ENCODE assay signal across 8 cellular contexts in the genomic region with DNA sequence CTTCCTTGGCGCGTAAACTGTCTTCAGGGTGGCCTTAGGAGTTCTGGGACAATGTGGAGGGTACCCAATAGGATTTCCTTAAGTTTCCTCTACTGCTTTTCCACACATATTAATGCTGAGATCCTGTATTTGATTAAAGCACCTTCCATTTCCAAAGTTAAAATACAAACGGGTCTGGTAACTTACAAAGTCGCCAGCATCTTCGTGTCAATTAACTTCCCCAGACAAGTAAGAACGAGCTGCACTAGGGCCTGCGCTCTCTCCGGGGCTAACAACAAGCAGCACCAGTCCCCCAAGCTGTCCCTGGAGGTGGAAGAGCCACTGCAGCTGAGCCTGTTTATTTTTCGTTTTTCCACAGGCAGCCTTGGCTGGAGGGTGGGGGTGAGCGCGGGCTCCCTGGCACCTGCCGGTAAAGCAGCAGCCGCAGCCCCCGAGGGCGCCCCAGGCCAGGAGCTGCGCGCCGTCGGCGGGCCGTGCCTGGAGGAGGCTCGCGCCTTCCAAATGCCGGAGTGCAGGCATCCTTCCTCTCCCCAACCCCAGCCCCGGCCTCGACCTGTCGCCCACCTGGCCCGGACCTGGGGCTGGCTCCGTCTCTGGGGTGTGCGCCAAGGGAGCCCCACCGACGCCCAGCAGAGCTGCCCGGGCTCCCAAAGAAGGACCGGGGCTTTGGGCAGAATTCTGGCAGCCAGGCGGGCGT.
DNase-seq lines count a peak whose midpoint lies in the region; ATAC-seq and TF ChIP-seq lines count a peak whose summit lies in the region.

No MANE protein-coding gene starts in this region.

- in situ Hi-C loops in GM13977 (cut with MboI; ENCODE audit: low pct_unique_long_range_greater_than_20kb, low sequenced_read_pairs, unreplicated experiment) = loop anchor here (5.0 kb wide), 1 partner anchor 56 kb away; no protein-coding TSS in a partner anchor

- H3K27ac ChIP-seq in HUES64 (ENCODE audit: low read depth, low read length) = no peak overlapping the region
- peak overlapping the region in 3 of 4 donors; percentile 17 to 47 (median 33) for H3K27ac ChIP-seq in esophagus squamous epithelium
- H3K27ac ChIP-seq in psoas muscle = no peak overlapping the region

- TF ChIP-seq POLR2A in esophagus squamous epithelium (IDR thresholded peaks at IDR 0.05) = no peak

- H3K4me1 ChIP-seq in HUES64 (ENCODE audit: insufficient read depth, low read length) (peaks cover 18% of the 10 kb centered on the region; the same call in 1 of the 2 replicates), esophagus squamous epithelium (peaks cover 10 to 39% (median 18%) of the 10 kb centered on the region in 3 donors), psoas muscle (no peaks in the 10 kb centered on the region)

- DNase-seq in GM13977 (ENCODE audit: low spot score) (peak; percentile 61), esophagus squamous epithelium (lab: John Stamatoyannopoulos, UW) (no peak), psoas muscle (peak in 1 of 2 donors; percentile 14), GM03348 (ENCODE audit: low spot score) (no peak), 8988T (no peak)
- no peak for DNase-seq in activated CD4-positive, CD25-positive, alpha-beta regulatory T cell (lab: John Stamatoyannopoulos, UW)

- peaks cover 62% of the 10 kb centered on the region for H3K27me3 ChIP-seq in HUES64 (ENCODE audit: insufficient read depth, low read length)
- peaks cover 3 to 71% (median 12%) of the 10 kb centered on the region in 4 donors for H3K27me3 ChIP-seq in esophagus squamous epithelium
- H3K27me3 ChIP-seq in psoas muscle (ENCODE audit: insufficient read depth in 3 of 3, low read length in 2 of 3) = peaks cover 7 to 87% (median 11%) of the 10 kb centered on the region in 3 donors

- 11% methylated on average over 36 of the region's 36 CpGs for WGBS in HUES64
- 25 to 42% methylated on average over 6 to 8 of the region's 36 CpGs for WGBS in esophagus squamous epithelium, 2 donors
- WGBS in psoas muscle, 3 donors = 9 to 10% (median 9%) methylated on average over 32 to 36 of the region's 36 CpGs

- H3K36me3 ChIP-seq in HUES64 (ENCODE audit: insufficient read depth, low read length) (no peaks in the 10 kb centered on the region), esophagus squamous epithelium (no peaks in the 10 kb centered on the region), psoas muscle (ENCODE audit: insufficient read depth in 1 of 2, low read depth in 1 of 2) (no peaks in the 10 kb centered on the region)

- no peaks in the 10 kb centered on the region for H3K9me3 ChIP-seq in HUES64 (ENCODE audit: insufficient read depth, low read depth, low read length)
- H3K9me3 ChIP-seq in esophagus squamous epithelium = no peaks in the 10 kb centered on the region
- H3K9me3 ChIP-seq in psoas muscle = no peaks in the 10 kb centered on the region

- TF ChIP-seq CTCF in GM13977 (IDR thresholded peaks at IDR 0.05; ENCODE audit: extremely low read depth, insufficient read depth, missing control alignments) (no peak), esophagus squamous epithelium (IDR thresholded peaks at IDR 0.05) (no peak), psoas muscle (IDR thresholded peaks at IDR 0.05) (no peak)

- peak; percentile 32 for ATAC-seq in GM21528 (IDR thresholded peaks at IDR 0.05; ENCODE audit: low FRiP score, unreplicated experiment)
- peak in 1 of 4 donors; percentile 25 for ATAC-seq in psoas muscle

- intact Hi-C loops in esophagus squamous epithelium (cut with DNase I) = loop anchor here (10.0 kb wide), 1 partner anchor 328 kb away; no protein-coding TSS in a partner anchor
- intact Hi-C loops in psoas muscle (cut with DNase I) = no loop called here

- H3K4me3 ChIP-seq in HUES64 (ENCODE audit: low read length) (peak overlapping the region; percentile 57), esophagus squamous epithelium (peak overlapping the region; percentile 35 to 76 (median 50)), psoas muscle (peak overlapping the region; percentile 63)

- H3K9ac ChIP-seq in HUES64 (ENCODE audit: low read depth, low read length) = no peak overlapping the region

Comparison
In these comparisons a context has a peak if more than half of its experiments do, and no peak if none do; other contexts are left out.
1. H3K27ac ChIP-seq: peak in esophagus squamous epithelium (3 of 4); none in HUES64 (single experiment) and psoas muscle (single experiment).
2. Peak in every context shown above with its lines, with median percentiles within 50 percentile points of each other: H3K4me3 ChIP-seq.